ENCODE assay signal across 10 cellular contexts in genomic region chr3:165803471-165803870, GRCh38. TPM values are rescaled to one million over a fixed set of nuclear protein-coding genes. Genes with fewer than 3 reads are reported as not detected.
"Had no signal": no experiment of that assay in that cellular context is flagged by ENCODE, and none has a peak within 500 bp of the region (broad histone marks: within the 10 kb centered on the region; RNA-seq: fewer than 3 reads in every experiment).

No MANE protein-coding gene starts in this region.

- H2AFZ ChIP-seq: GM23338 had no signal

- FAIRE-seq: H1, H54, K562 had no signal

- H3K27ac ChIP-seq: HL-60 had no signal

- DNase-seq: H9, HCEC 1CT, IMR-90, KG1 had no signal

- H3K4me2 ChIP-seq: GM23338 had no signal

- ATAC-seq: GM23338, K562 had no signal

- H3K4me3 ChIP-seq: GM23338, K562 had no signal

RNA-seq across cellular contexts. Expression of gene BCHE, which starts 33.8 kb away (rescaled TPM):
- total RNA-seq: HT1080 had no signal
